8 cellular contexts compared by ENCODE assay signal in genomic region chr20:53643031-53643832, GRCh38. TPM values are rescaled to one million over a fixed set of nuclear protein-coding genes. Genes with fewer than 3 reads are reported as not detected.
DNase-seq lines count a peak whose midpoint lies in the region; ATAC-seq and TF ChIP-seq lines count a peak whose summit lies in the region.

No MANE protein-coding gene starts in this region.

- H4K8ac ChIP-seq in mesendoderm (ENCODE audit: low read depth, low read length): no peak overlapping the region

- H3K23ac ChIP-seq in mesendoderm (ENCODE audit: low read length): no peak overlapping the region

- no peak overlapping the region for H2AK5ac ChIP-seq in mesendoderm (ENCODE audit: low read length)

- peaks cover 14 to 52% (median 37%) of the 10 kb centered on the region in 4 donors for H3K4me1 Mint-ChIP-seq in CD4-positive, alpha-beta memory T cell
- peaks cover 24% of the 10 kb centered on the region for H3K4me1 Mint-ChIP-seq in stimulated activated effector memory CD8-positive, alpha-beta T cell treated with anti-CD3 and anti-CD28 coated beads, Interleukin-12 subunit alpha, Interleukin-12 subunit beta, amount 100 ng/mL, for 72 hours
- H3K4me1 Mint-ChIP-seq in nephron progenitor cell: peaks cover 21% of the 10 kb centered on the region

- peak; percentile 97 for ATAC-seq in GM21390 (IDR thresholded peaks at IDR 0.05; ENCODE audit: unreplicated experiment)
- peak; percentile 99 for ATAC-seq in stimulated activated effector memory CD8-positive, alpha-beta T cell treated with anti-CD3 and anti-CD28 coated beads, Interleukin-12 subunit alpha, Interleukin-12 subunit beta, amount 100 ng/mL, for 72 hours

- H3K4me3 Mint-ChIP-seq in CD4-positive, alpha-beta memory T cell: peak overlapping the region; percentile 75 to 93 (median 86)
- peak overlapping the region; percentile 70 for H3K4me3 Mint-ChIP-seq in stimulated activated effector memory CD8-positive, alpha-beta T cell treated with anti-CD3 and anti-CD28 coated beads, Interleukin-12 subunit alpha, Interleukin-12 subunit beta, amount 100 ng/mL, for 72 hours
- H3K4me3 Mint-ChIP-seq in nephron progenitor cell: no peak overlapping the region

- intact Hi-C loops in CD4-positive, alpha-beta memory T cell (cut with micrococcal nuclease): loop anchor here (1.0 to 5.0 kb wide), 8 partner anchors 17 to 227 kb away; no protein-coding TSS in a partner anchor

- peak overlapping the region; percentile 19 to 26 for H3K4me3 ChIP-seq in CD4-positive, alpha-beta memory T cell (ENCODE audit: low read length in 2 of 2)
- H3K4me3 ChIP-seq in HUES48 (ENCODE audit: low read depth, low read length): no peak overlapping the region
- H3K4me3 ChIP-seq in WI38 (ENCODE audit: low read depth, low read length): peak overlapping the region; percentile 5; the same call in 1 of the 2 replicates
- H3K4me3 ChIP-seq in choroid plexus epithelial cell (ENCODE audit: low read depth, low read length): no peak overlapping the region
- no peak overlapping the region for H3K4me3 ChIP-seq in mesendoderm (ENCODE audit: low read length)

- H3K9me3 Mint-ChIP-seq in CD4-positive, alpha-beta memory T cell: peaks cover 0 to 1% (median 0%) of the 10 kb centered on the region in 8 donors
- H3K9me3 Mint-ChIP-seq in stimulated activated effector memory CD8-positive, alpha-beta T cell treated with anti-CD3 and anti-CD28 coated beads, Interleukin-12 subunit alpha, Interleukin-12 subunit beta, amount 100 ng/mL, for 72 hours: no peaks in the 10 kb centered on the region
- H3K9me3 Mint-ChIP-seq in nephron progenitor cell: no peaks in the 10 kb centered on the region

- WGBS in mesendoderm (ENCODE audit: extremely low coverage, insufficient coverage, low lambda C conversion rate): no CpG with 5 or more reads among the region's 12 CpGs

- no peaks in the 10 kb centered on the region for H3K36me3 Mint-ChIP-seq in CD4-positive, alpha-beta memory T cell
- H3K36me3 Mint-ChIP-seq in stimulated activated effector memory CD8-positive, alpha-beta T cell treated with anti-CD3 and anti-CD28 coated beads, Interleukin-12 subunit alpha, Interleukin-12 subunit beta, amount 100 ng/mL, for 72 hours: peaks cover 7% of the 10 kb centered on the region
- H3K36me3 Mint-ChIP-seq in nephron progenitor cell (ENCODE audit: low read depth): no peaks in the 10 kb centered on the region

- H3K79me1 ChIP-seq in mesendoderm (ENCODE audit: low read length): no peaks in the 10 kb centered on the region

- CTCF ChIA-PET in CD4-positive, alpha-beta memory T cell (lab: Charles Lee; ENCODE audit: partially characterized antibody): interaction anchor here (0.6 to 3.2 kb wide), 18 partner anchors 10 to 272 kb away, joined by 3 to 17 read pairs (median 5); no protein-coding TSS in a partner anchor

- no peak overlapping the region for H2BK120ac ChIP-seq in mesendoderm (ENCODE audit: low read depth, low read length)

- no peaks in the 10 kb centered on the region for H3K79me2 ChIP-seq in mesendoderm (ENCODE audit: control insufficient read depth, insufficient read depth, low read length)

- H2BK15ac ChIP-seq in mesendoderm (replicated peaks; ENCODE audit: low read depth): no peak overlapping the region

- peak; percentile 67 to 84 (median 73) for DNase-seq in CD4-positive, alpha-beta memory T cell
- DNase-seq in choroid plexus epithelial cell (ENCODE audit: low read depth) (peak; percentile 85), mesendoderm (peak; percentile 5), nephron progenitor cell (no peak)
- DNase-seq in stimulated activated effector memory CD8-positive, alpha-beta T cell treated with anti-CD3 and anti-CD28 coated beads, Interleukin-12 subunit alpha, Interleukin-12 subunit beta, amount 100 ng/mL, for 72 hours (ENCODE audit: low spot score in 2 of 2): peak; percentile 24 to 71

- H2BK5ac ChIP-seq in mesendoderm (ENCODE audit: low read length): no peak overlapping the region

- no peaks in the 10 kb centered on the region for H3K27me3 ChIP-seq in CD4-positive, alpha-beta memory T cell (ENCODE audit: insufficient read depth, low read length)
- no peaks in the 10 kb centered on the region for H3K27me3 ChIP-seq in HUES48 (ENCODE audit: control insufficient read depth, insufficient read depth, low read length)
- H3K27me3 ChIP-seq in mesendoderm (ENCODE audit: insufficient read depth, low read length, poor library complexity): no peaks in the 10 kb centered on the region

- peak overlapping the region; percentile 59 for H3K27ac ChIP-seq in CD4-positive, alpha-beta memory T cell (ENCODE audit: low read depth, low read length)
- peak overlapping the region; percentile 1 for H3K27ac ChIP-seq in HUES48 (ENCODE audit: low read depth, low read length)
- H3K27ac ChIP-seq in mesendoderm (ENCODE audit: low read depth, low read length): no peak overlapping the region

- H4K5ac ChIP-seq in mesendoderm (ENCODE audit: low read length): no peak overlapping the region

- no peaks in the 10 kb centered on the region for H3K9me3 ChIP-seq in CD4-positive, alpha-beta memory T cell (ENCODE audit: control insufficient read depth in 1 of 2, low read length in 2 of 2)
- no peaks in the 10 kb centered on the region for H3K9me3 ChIP-seq in HUES48 (ENCODE audit: control insufficient read depth, insufficient read depth, low read length)

- H3K36me3 ChIP-seq in CD4-positive, alpha-beta memory T cell (ENCODE audit: insufficient read depth, low read length): no peaks in the 10 kb centered on the region
- H3K36me3 ChIP-seq in HUES48 (ENCODE audit: control insufficient read depth, insufficient read depth, low read length) (no peaks in the 10 kb centered on the region), mesendoderm (ENCODE audit: control insufficient read depth, insufficient read depth, low read length) (no peaks in the 10 kb centered on the region)

- H3K4me1 ChIP-seq in CD4-positive, alpha-beta memory T cell (ENCODE audit: insufficient read depth, low read length): peaks cover 37% of the 10 kb centered on the region
- H3K4me1 ChIP-seq in HUES48 (ENCODE audit: control insufficient read depth, insufficient read depth, low read length) (peaks cover 9% of the 10 kb centered on the region), mesendoderm (ENCODE audit: control insufficient read depth, low read depth, low read length) (peaks cover 2% of the 10 kb centered on the region)

- no peak overlapping the region for H3K4ac ChIP-seq in mesendoderm (ENCODE audit: low read depth, low read length)

- TF ChIP-seq CTCF in WI38 (IDR thresholded peaks at IDR 0.05; ENCODE audit: low read depth, low read length) (no peak), choroid plexus epithelial cell (conservative IDR thresholded peaks at IDR 0.05; ENCODE audit: low read depth, low read length) (no peak), nephron progenitor cell (IDR thresholded peaks at IDR 0.05) (no peak)

- H3K9ac ChIP-seq in HUES48 (ENCODE audit: low read depth, low read length) (no peak overlapping the region), mesendoderm (ENCODE audit: low read length) (no peak overlapping the region)

- H3K18ac ChIP-seq in mesendoderm (ENCODE audit: low read length): no peak overlapping the region

- peak overlapping the region; percentile 94 to 99 (median 98) for H3K27ac Mint-ChIP-seq in CD4-positive, alpha-beta memory T cell
- H3K27ac Mint-ChIP-seq in stimulated activated effector memory CD8-positive, alpha-beta T cell treated with anti-CD3 and anti-CD28 coated beads, Interleukin-12 subunit alpha, Interleukin-12 subunit beta, amount 100 ng/mL, for 72 hours: peak overlapping the region; percentile 82
- no peak overlapping the region for H3K27ac Mint-ChIP-seq in nephron progenitor cell

- no peak overlapping the region for H3K56ac ChIP-seq in mesendoderm (ENCODE audit: low read length)

- POLR2A ChIA-PET in CD4-positive, alpha-beta memory T cell (lab: Charles Lee; ENCODE audit: partially characterized antibody): interaction anchor here (0.6 to 5.7 kb wide), 41 partner anchors 9 to 1233 kb away, joined by 3 to 96 read pairs (median 4); partner anchors contain the start of gene ZNF217

- no peaks in the 10 kb centered on the region for H3K27me3 Mint-ChIP-seq in CD4-positive, alpha-beta memory T cell
- no peaks in the 10 kb centered on the region for H3K27me3 Mint-ChIP-seq in nephron progenitor cell (ENCODE audit: low read depth, poor library complexity)

- H3K4me2 ChIP-seq in mesendoderm (ENCODE audit: low read length): no peak overlapping the region

RNA-seq across cellular contexts. Expression of gene ZNF217, which starts 49.6 kb away (rescaled TPM):
- total RNA-seq in CD4-positive, alpha-beta memory T cell: 100 to 1,000 TPM; 100 to 111 TPM
- polyA plus RNA-seq in CD4-positive, alpha-beta memory T cell: 10 to 100 TPM; 11.6 to 28.6 TPM
- polyA plus RNA-seq in mesendoderm (2013, experiment 1 of 2): 22.0 TPM
- polyA plus RNA-seq in mesendoderm (2013, experiment 2 of 2): 21.5 TPM

Comparison
In these comparisons a context has a peak if more than half of its experiments do, and no peak if none do; other contexts are left out.
1. H3K4me3 ChIP-seq: peak in CD4-positive, alpha-beta memory T cell (2 of 2) and WI38 (single experiment); none in HUES48 (single experiment), choroid plexus epithelial cell (single experiment) and mesendoderm (single experiment).